In genomic region chr4:53321151-53321987, GRCh38 we compare ENCODE assay signal across 12 cellular contexts. TPM values are rescaled to one million over a fixed set of nuclear protein-coding genes. Genes with fewer than 3 reads are reported as not detected.
DNase-seq lines count a peak whose midpoint lies in the region; ATAC-seq and TF ChIP-seq lines count a peak whose summit lies in the region.
"Had no signal": no experiment of that assay in that cellular context is flagged by ENCODE, and none has a peak within 500 bp of the region (broad histone marks: within the 10 kb centered on the region; RNA-seq: fewer than 3 reads in every experiment).

No MANE protein-coding gene starts in this region.

- DNase-seq in A172 (ENCODE audit: low spot score) (peak; percentile 89), HPDE6-E6E7 (ENCODE audit: extremely low spot score) (peak; percentile 33), adrenal gland (no peak), hepatic stellate cell (ENCODE audit: low spot score) (peak; percentile 59), OCI-M2 (lab: John Stamatoyannopoulos, UW; ENCODE audit: unreplicated experiment) (no peak), GM19238 (ENCODE audit: insufficient read length, low spot score) (no peak)
- DNase-seq: activated CD4-positive, alpha-beta memory T cell treated with anti-CD3 and anti-CD28 coated beads for 36 hours; DND-41; NCI-H1930; stimulated activated CD4-positive, alpha-beta T cell treated with anti-CD3 and anti-CD28 coated beads, Interleukin-4, amount 100 ng/mL, for 24 hours had no signal

- H3K27ac ChIP-seq in adrenal gland: peak overlapping the region in 3 of 5 donors; percentile 3 to 48 (median 46)

- no peak for TF ChIP-seq CTCF in adrenal gland (IDR thresholded peaks at IDR 0.05)

- intact Hi-C loops in adrenal gland (cut with DNase I): no loop called here

- peaks cover 0 to 17% of the 10 kb centered on the region in 2 donors for H3K4me1 ChIP-seq in adrenal gland (replicated peaks in 1 of 2)

- peak overlapping the region in 1 of 4 donors; percentile 13 for H3K4me3 ChIP-seq in adrenal gland

- no peak for TF ChIP-seq POLR2A in adrenal gland (IDR thresholded peaks at IDR 0.05)

- ATAC-seq in GM21360 (IDR thresholded peaks at IDR 0.05; ENCODE audit: unreplicated experiment) (no peak), GM18909 (IDR thresholded peaks at IDR 0.05; ENCODE audit: poor library complexity, unreplicated experiment) (no peak)

- WGBS in adrenal gland, 4 donors: 20 to 36% (median 29%) methylated on average over 3 of the region's 3 CpGs

- H3K9me3 ChIP-seq in adrenal gland (replicated peaks in 1 of 3): no peaks in the 10 kb centered on the region

- no peaks in the 10 kb centered on the region for H3K36me3 ChIP-seq in adrenal gland (replicated peaks in 1 of 2)

- H3K27me3 ChIP-seq in adrenal gland: no peaks in the 10 kb centered on the region

RNA-seq across cellular contexts. Expression of gene SCFD2, which starts 44.5 kb away (rescaled TPM):
- 11.0 and 16.2 TPM in 2 replicates for total RNA-seq in A172 (2014; rRNA removed; shearing (Covaris generic))
- 10 to 100 TPM; 18.3 to 34.9 (median 29.0) TPM for total RNA-seq in adrenal gland
- 10 to 100 TPM in 1 of 3 donors, 1 to 10 TPM in 2; 5.2 to 25.9 (median 5.8) TPM for polyA plus RNA-seq in adrenal gland

RNA-seq across cellular contexts. Expression of gene FIP1L1, which starts 56.1 kb away (rescaled TPM):
- total RNA-seq in A172 (2014; rRNA removed; shearing (Covaris generic)): 64.2 and 64.9 TPM in 2 replicates
- total RNA-seq in adrenal gland: 10 to 100 TPM; 28.5 to 77.9 (median 57.8) TPM
- polyA plus RNA-seq in adrenal gland: 10 to 100 TPM; 44.3 to 76.0 (median 66.2) TPM

Comparison
In these comparisons a context has a peak if more than half of its experiments do, and no peak if none do; other contexts are left out.
1. DNase-seq: peak in A172 (single experiment), HPDE6-E6E7 (single experiment) and hepatic stellate cell (single experiment); none in adrenal gland (0 of 7), OCI-M2 (single experiment) and GM19238 (single experiment).